In genomic region chr2:241678784-241679540, GRCh38 we compare ENCODE assay signal across 21 cellular contexts. TPM values are rescaled to one million over a fixed set of nuclear protein-coding genes. Genes with fewer than 3 reads are reported as not detected.
DNase-seq lines count a peak whose midpoint lies in the region; ATAC-seq and TF ChIP-seq lines count a peak whose summit lies in the region.
"Had no signal": no experiment of that assay in that cellular context is flagged by ENCODE, and none has a peak within 500 bp of the region (broad histone marks: within the 10 kb centered on the region; RNA-seq: fewer than 3 reads in every experiment).

No MANE protein-coding gene starts in this region.

- DNase-seq in breast epithelium (ENCODE audit: low spot score in 2 of 2) (no peak), MCF 10A (ENCODE audit: unreplicated experiment) (no peak), T-helper 17 cell (no peak), endothelial cell (ENCODE audit: low spot score) (no peak), tibial nerve (ENCODE audit: low spot score in 2 of 2) (no peak), sigmoid colon (no peak)
- DNase-seq in stimulated activated effector memory CD8-positive, alpha-beta T cell treated with anti-CD3 and anti-CD28 coated beads, Interleukin-12 subunit alpha, Interleukin-12 subunit beta, amount 100 ng/mL, for 72 hours (ENCODE audit: low spot score in 2 of 2): no peak
- no peak for DNase-seq in NK-92 treated with Interleukin-12 subunit alpha and Interleukin-12 subunit beta, amount 100 ng/mL, for 24 hours (lab: John Stamatoyannopoulos, UW)
- DNase-seq: Caco-2; CD4-positive, CD25-positive, alpha-beta regulatory T cell; DMS153; GF-D8; NCI-H1417 treated with DMSO at 0.1 percent for 48 hours; NCI-H187 treated with DMSO at 0.1 percent for 48 hours; NCI-H226; NCI-H524; NCI-H82; PC-3 had no signal

- no TSS peak for BruUV-seq in MCF 10A (replicated peaks; lab: Mats Ljungman, UMichigan)

- TF ChIP-seq CTCF in breast epithelium (IDR thresholded peaks at IDR 0.05): no peak
- TF ChIP-seq CTCF in MCF 10A (IDR thresholded peaks at IDR 0.05; ENCODE audit: unreplicated experiment): no peak
- no peak for TF ChIP-seq CTCF in endothelial cell (IDR thresholded peaks at IDR 0.05; ENCODE audit: unreplicated experiment)
- no peak for TF ChIP-seq CTCF in tibial nerve (IDR thresholded peaks at IDR 0.05)
- TF ChIP-seq CTCF in sigmoid colon (IDR thresholded peaks at IDR 0.05): no peak

- WGBS in tibial nerve, 2 donors: 91 to 92% methylated on average over 22 of the region's 22 CpGs
- 93 to 94% methylated on average over 22 of the region's 22 CpGs for WGBS in sigmoid colon, 2 donors

- TF ChIP-seq POLR2A in breast epithelium (IDR thresholded peaks at IDR 0.05) (no peak), tibial nerve (IDR thresholded peaks at IDR 0.05) (no peak), sigmoid colon (IDR thresholded peaks at IDR 0.05) (no peak)

- ATAC-seq in T-helper 17 cell: no peak
- no peak for ATAC-seq in stimulated activated effector memory CD8-positive, alpha-beta T cell treated with anti-CD3 and anti-CD28 coated beads, Interleukin-12 subunit alpha, Interleukin-12 subunit beta, amount 100 ng/mL, for 72 hours
- ATAC-seq: GM12878, GM23338, PC-3 had no signal

- H3K27me3 ChIP-seq in breast epithelium (no peaks in the 10 kb centered on the region), tibial nerve (no peaks in the 10 kb centered on the region), sigmoid colon (no peaks in the 10 kb centered on the region)

- H3K36me3 ChIP-seq in breast epithelium (no peaks in the 10 kb centered on the region), tibial nerve (peaks cover 0 to 98% (median 8%) of the 10 kb centered on the region in 3 donors), sigmoid colon (peaks cover 0 to 47% (median 11%) of the 10 kb centered on the region in 4 donors)

- H3K36me3 Mint-ChIP-seq in MCF 10A (ENCODE audit: insufficient read depth, unreplicated experiment) (peaks cover 48% of the 10 kb centered on the region), T-helper 17 cell (ENCODE audit: low read depth) (no peaks in the 10 kb centered on the region), endothelial cell (ENCODE audit: low read depth, unreplicated experiment) (peaks cover 9% of the 10 kb centered on the region)
- peaks cover 78% of the 10 kb centered on the region for H3K36me3 Mint-ChIP-seq in stimulated activated effector memory CD8-positive, alpha-beta T cell treated with anti-CD3 and anti-CD28 coated beads, Interleukin-12 subunit alpha, Interleukin-12 subunit beta, amount 100 ng/mL, for 72 hours

- peak overlapping the region; percentile 61 to 68 for H3K27ac ChIP-seq in breast epithelium
- no peak overlapping the region for H3K27ac ChIP-seq in tibial nerve
- no peak overlapping the region for H3K27ac ChIP-seq in sigmoid colon

- TF ChIP-seq EP300 in tibial nerve (IDR thresholded peaks at IDR 0.05) (no peak), sigmoid colon (IDR thresholded peaks at IDR 0.05) (no peak)

- H3K4me1 ChIP-seq in breast epithelium (no peaks in the 10 kb centered on the region), tibial nerve (peaks cover 0 to 7% (median 3%) of the 10 kb centered on the region in 4 donors), sigmoid colon (peaks cover 0 to 23% (median 17%) of the 10 kb centered on the region in 4 donors)
- H3K4me1 ChIP-seq: Caco-2 had no signal

- intact Hi-C loops in breast epithelium (cut with DNase I; ENCODE audit: low total_unique reads) (no loop called here), MCF 10A (cut with micrococcal nuclease) (no loop called here), sigmoid colon (cut with DNase I) (no loop called here)

- peaks cover 6% of the 10 kb centered on the region for H3K4me1 Mint-ChIP-seq in MCF 10A (ENCODE audit: insufficient read depth, unreplicated experiment)
- peaks cover 4% of the 10 kb centered on the region for H3K4me1 Mint-ChIP-seq in T-helper 17 cell
- no peaks in the 10 kb centered on the region for H3K4me1 Mint-ChIP-seq in endothelial cell (ENCODE audit: unreplicated experiment)
- H3K4me1 Mint-ChIP-seq in stimulated activated effector memory CD8-positive, alpha-beta T cell treated with anti-CD3 and anti-CD28 coated beads, Interleukin-12 subunit alpha, Interleukin-12 subunit beta, amount 100 ng/mL, for 72 hours: peaks cover 6% of the 10 kb centered on the region
- H3K4me1 Mint-ChIP-seq: B cell had no signal

- H3K4me3 ChIP-seq in breast epithelium (no peak overlapping the region), tibial nerve (no peak overlapping the region), sigmoid colon (no peak overlapping the region)
- H3K4me3 ChIP-seq: GM12878, GM23338 had no signal

- H3K27ac Mint-ChIP-seq in MCF 10A (ENCODE audit: low read depth, unreplicated experiment) (no peak overlapping the region), T-helper 17 cell (peak overlapping the region; percentile 67), endothelial cell (ENCODE audit: unreplicated experiment) (no peak overlapping the region)
- H3K27ac Mint-ChIP-seq in stimulated activated effector memory CD8-positive, alpha-beta T cell treated with anti-CD3 and anti-CD28 coated beads, Interleukin-12 subunit alpha, Interleukin-12 subunit beta, amount 100 ng/mL, for 72 hours: peak overlapping the region; percentile 74
- H3K27ac Mint-ChIP-seq: B cell; CD4-positive, CD25-positive, alpha-beta regulatory T cell; GM23338 had no signal

- POLR2A ChIA-PET in MCF 10A (lab: Yijun Ruan, JAX): no interaction called here

- H3K4me3 Mint-ChIP-seq in MCF 10A (ENCODE audit: unreplicated experiment) (no peak overlapping the region), T-helper 17 cell (peak overlapping the region; percentile 43), endothelial cell (ENCODE audit: unreplicated experiment) (peak overlapping the region; percentile 33)
- no peak overlapping the region for H3K4me3 Mint-ChIP-seq in stimulated activated effector memory CD8-positive, alpha-beta T cell treated with anti-CD3 and anti-CD28 coated beads, Interleukin-12 subunit alpha, Interleukin-12 subunit beta, amount 100 ng/mL, for 72 hours
- H3K4me3 Mint-ChIP-seq: B cell; CD4-positive, CD25-positive, alpha-beta regulatory T cell; GM23338 had no signal

- H3K9me3 ChIP-seq in breast epithelium: no peaks in the 10 kb centered on the region
- no peaks in the 10 kb centered on the region for H3K9me3 ChIP-seq in T-helper 17 cell (ENCODE audit: control insufficient read depth, low read length, poor library complexity, severe bottlenecking)
- H3K9me3 ChIP-seq in tibial nerve: no peaks in the 10 kb centered on the region
- no peaks in the 10 kb centered on the region for H3K9me3 ChIP-seq in sigmoid colon
- H3K9me3 ChIP-seq: Caco-2 had no signal

- H3K9me3 Mint-ChIP-seq in MCF 10A (ENCODE audit: unreplicated experiment) (no peaks in the 10 kb centered on the region), endothelial cell (ENCODE audit: unreplicated experiment) (no peaks in the 10 kb centered on the region)
- H3K9me3 Mint-ChIP-seq in stimulated activated effector memory CD8-positive, alpha-beta T cell treated with anti-CD3 and anti-CD28 coated beads, Interleukin-12 subunit alpha, Interleukin-12 subunit beta, amount 100 ng/mL, for 72 hours: no peaks in the 10 kb centered on the region
- H3K9me3 Mint-ChIP-seq: CD4-positive, CD25-positive, alpha-beta regulatory T cell; GM23338 had no signal

- H3K27me3 Mint-ChIP-seq in MCF 10A (ENCODE audit: insufficient read depth, unreplicated experiment): no peaks in the 10 kb centered on the region
- no peaks in the 10 kb centered on the region for H3K27me3 Mint-ChIP-seq in T-helper 17 cell
- H3K27me3 Mint-ChIP-seq in endothelial cell (ENCODE audit: unreplicated experiment): peaks cover 8% of the 10 kb centered on the region
- H3K27me3 Mint-ChIP-seq: B cell; CD4-positive, CD25-positive, alpha-beta regulatory T cell had no signal

- CTCF ChIA-PET in MCF 10A (lab: Yijun Ruan, JAX): interaction anchor here (0.6 kb wide), 1 partner anchor 21 kb away, joined by 3 read pairs; no protein-coding TSS in a partner anchor

RNA-seq across cellular contexts. Expression of gene DTYMK, which starts 7.7 kb away (rescaled TPM):
- total RNA-seq in breast epithelium (10 to 100 TPM; 16.8 to 23.2 (median 19.7) TPM), MCF 10A (2022) (38.2 and 66.3 TPM in 2 replicates), T-helper 17 cell (10 to 100 TPM; 11.9 TPM), endothelial cell (ENCODE audit: unreplicated experiment) (42.3 TPM), tibial nerve (10 to 100 TPM; 20.5 to 35.4 (median 21.3) TPM), sigmoid colon (10 to 100 TPM in 2 of 4 donors, 1 to 10 TPM in 2; 7.4 to 13.8 (median 10.8) TPM)
- 10 to 100 TPM; 18.6 to 53.0 (median 23.8) TPM for polyA plus RNA-seq in sigmoid colon

RNA-seq across cellular contexts. Expression of gene ING5, which starts 22.9 kb away (rescaled TPM):
- total RNA-seq in breast epithelium (10 to 100 TPM; 29.6 to 49.0 (median 45.6) TPM), MCF 10A (2022) (27.8 and 35.5 TPM in 2 replicates), T-helper 17 cell (10 to 100 TPM; 50.2 to 60.8 TPM), endothelial cell (ENCODE audit: unreplicated experiment) (19.9 TPM), tibial nerve (10 to 100 TPM; 33.4 to 73.3 (median 56.2) TPM), sigmoid colon (10 to 100 TPM; 21.1 to 49.8 (median 29.9) TPM)
- 10 to 100 TPM in 2 of 3 donors, 1 to 10 TPM in 1; 9.6 to 31.8 (median 20.1) TPM for polyA plus RNA-seq in sigmoid colon

RNA-seq across cellular contexts. Expression of gene ATG4B, which starts 41.5 kb away (rescaled TPM):
- total RNA-seq in breast epithelium: 10 to 100 TPM; 47.7 to 71.1 (median 64.2) TPM
- total RNA-seq in MCF 10A (2022): 70.9 and 72.8 TPM in 2 replicates
- total RNA-seq in T-helper 17 cell: 100 to 1,000 TPM; 104 to 119 TPM
- 124 TPM for total RNA-seq in endothelial cell (ENCODE audit: unreplicated experiment)
- total RNA-seq in tibial nerve: 100 to 1,000 TPM in 2 of 4 donors, 10 to 100 TPM in 2; 61.8 to 146 (median 87.2) TPM
- total RNA-seq in sigmoid colon: 10 to 100 TPM; 35.2 to 69.8 (median 45.2) TPM
- 10 to 100 TPM; 27.6 to 70.7 (median 29.4) TPM for polyA plus RNA-seq in sigmoid colon

RNA-seq across cellular contexts. Expression of gene THAP4, which starts 42.0 kb away (rescaled TPM):
- total RNA-seq in breast epithelium (10 to 100 TPM; 35.3 to 45.9 (median 38.1) TPM), MCF 10A (2022) (64.5 and 91.8 TPM in 2 replicates), T-helper 17 cell (10 to 100 TPM; 28.0 to 36.9 TPM), endothelial cell (ENCODE audit: unreplicated experiment) (42.5 TPM), tibial nerve (10 to 100 TPM; 27.3 to 61.2 (median 42.0) TPM), sigmoid colon (10 to 100 TPM; 28.9 to 44.7 (median 38.4) TPM)
- 100 to 1,000 TPM in 2 of 3 donors, 10 to 100 TPM in 1; 69.3 to 112 (median 109) TPM for polyA plus RNA-seq in sigmoid colon

RNA-seq across cellular contexts. Expression of gene D2HGDH, which starts 55.5 kb away (rescaled TPM):
- total RNA-seq in breast epithelium (10 to 100 TPM; 16.3 to 29.2 (median 22.2) TPM), MCF 10A (2022) (37.5 and 41.5 TPM in 2 replicates), T-helper 17 cell (10 to 100 TPM; 28.0 to 32.6 TPM), endothelial cell (ENCODE audit: unreplicated experiment) (11.4 TPM), tibial nerve (10 to 100 TPM; 24.7 to 58.8 (median 43.9) TPM), sigmoid colon (10 to 100 TPM; 10.7 to 26.9 (median 13.3) TPM)
- 10 to 100 TPM in 1 of 3 donors, 1 to 10 TPM in 2; 6.0 to 36.9 (median 8.6) TPM for polyA plus RNA-seq in sigmoid colon

Comparison
In these comparisons a context has a peak if more than half of its experiments do, and no peak if none do; other contexts are left out.
1. H3K27ac ChIP-seq: peak in breast epithelium (2 of 2); none in tibial nerve (0 of 4) and sigmoid colon (0 of 4).
2. H3K27ac Mint-ChIP-seq: peak in T-helper 17 cell (single experiment) and stimulated activated effector memory CD8-positive, alpha-beta T cell treated with anti-CD3 and anti-CD28 coated beads, Interleukin-12 subunit alpha, Interleukin-12 subunit beta, amount 100 ng/mL, for 72 hours (single experiment); none in MCF 10A (single experiment) and endothelial cell (single experiment).
3. H3K4me3 Mint-ChIP-seq: peak in T-helper 17 cell (single experiment) and endothelial cell (single experiment); none in MCF 10A (single experiment) and stimulated activated effector memory CD8-positive, alpha-beta T cell treated with anti-CD3 and anti-CD28 coated beads, Interleukin-12 subunit alpha, Interleukin-12 subunit beta, amount 100 ng/mL, for 72 hours (single experiment).